In the genomic region with DNA sequence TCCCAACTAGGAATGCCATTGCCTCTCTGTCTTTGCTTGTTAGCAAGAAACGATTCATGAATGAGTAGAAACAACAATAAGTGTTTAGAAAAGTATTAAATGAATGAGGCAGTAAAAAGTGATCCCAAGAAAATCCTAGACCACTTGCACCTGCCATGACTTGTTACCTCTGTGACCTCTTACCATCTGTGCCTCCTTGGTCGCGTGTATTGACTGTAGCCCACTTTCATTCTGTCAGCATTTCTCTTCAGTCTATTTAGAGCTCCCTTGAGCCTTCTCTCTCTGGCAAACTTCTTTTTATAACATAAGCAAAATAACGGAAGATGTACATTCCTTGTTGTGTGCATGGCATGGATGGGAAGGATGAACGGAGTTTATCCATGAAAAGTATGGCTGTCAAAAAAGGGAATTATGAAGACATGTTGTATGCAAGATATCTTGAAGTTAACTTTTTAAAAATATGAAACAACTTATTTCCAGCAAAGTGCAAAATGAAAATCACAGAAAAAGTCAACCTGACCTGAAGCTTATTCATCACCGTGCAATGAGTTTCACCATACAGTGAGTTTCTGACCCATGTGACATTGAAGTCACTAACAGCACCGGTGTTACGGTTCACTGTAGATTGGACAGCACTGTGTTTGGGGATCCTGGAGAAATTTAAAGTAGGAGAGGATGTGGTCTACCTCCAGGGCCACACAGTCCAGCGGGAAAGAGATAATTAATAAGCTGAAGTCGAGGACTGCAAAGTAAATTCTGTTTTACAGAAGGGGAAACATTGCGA, we compare ENCODE assay signal across 15 cellular contexts. TPM values are rescaled to one million over a fixed set of nuclear protein-coding genes. Genes with fewer than 3 reads are reported as not detected.
"Had no signal": no experiment of that assay in that cellular context is flagged by ENCODE, and none has a peak within 500 bp of the region (broad histone marks: within the 10 kb centered on the region; RNA-seq: fewer than 3 reads in every experiment).

No MANE protein-coding gene starts in this region.

- H3K4me1 ChIP-seq: SJSA1 had no signal

- H3K27me3 ChIP-seq: MG63, SJSA1 had no signal

- H3K4me3 ChIP-seq: MG63, SJSA1, SK-N-MC had no signal

- DNase-seq: Karpas-422, KBM-7, MG63, NCI-H1092 treated with DMSO at 0.1 percent for 48 hours, NCI-H1436, NCI-H187, NCI-H2029, NCI-H2081 treated with DMSO at 0.1 percent for 48 hours, NCI-H2227 treated with DMSO at 0.1 percent for 48 hours, NCI-H510A, NCI-H774, Right ventricle myocardium superior, SIG-M5 had no signal

- H3K36me3 ChIP-seq: MG63, SJSA1 had no signal

- H3K9me3 ChIP-seq: MG63, SJSA1 had no signal

- H3K27ac ChIP-seq: SJSA1, SK-N-MC had no signal

RNA-seq across cellular contexts. Expression of gene KCNK1, which starts 47.7 kb away (rescaled TPM):
- total RNA-seq: SJSA1 had no signal
